Comparison of ENCODE assay signal across 6 cellular contexts in genomic region chr17:7437369-7437863, GRCh38. TPM values are rescaled to one million over a fixed set of nuclear protein-coding genes. Genes with fewer than 3 reads are reported as not detected.
DNase-seq lines count a peak whose midpoint lies in the region; ATAC-seq, FAIRE-seq and TF ChIP-seq lines count a peak whose summit lies in the region.

No MANE protein-coding gene starts in this region.

- peak overlapping the region; percentile 97 for H3K9ac ChIP-seq in neural cell (ENCODE audit: low read length)

- no peak for TF ChIP-seq POLR2A in body of pancreas (IDR thresholded peaks at IDR 0.05)
- TF ChIP-seq POLR2A in GM12892 (IDR thresholded peaks at IDR 0.05; ENCODE audit: low read depth, low read length), result no peak

- FAIRE-seq in GM12892 (lab: Jason Lieb, UNC), result no peak

- no peak overlapping the region for H2AFZ ChIP-seq in neural cell (ENCODE audit: low read depth, low read length)

- DNase-seq in body of pancreas, result no peak
- no peak for DNase-seq in GF-D8 (lab: John Stamatoyannopoulos, UW)
- no peak for DNase-seq in GM12892 (ENCODE audit: insufficient read length)
- DNase-seq in H4 (ENCODE audit: low spot score), result no peak

- H3K27ac ChIP-seq in body of pancreas (peak overlapping the region; percentile 80 to 94 (median 90)), neural cell (ENCODE audit: low read length) (no peak overlapping the region)

- no peaks in the 10 kb centered on the region for H3K9me2 ChIP-seq in neural cell (ENCODE audit: insufficient read depth, low read length)

- no peak overlapping the region for H3K4me3 ChIP-seq in body of pancreas
- peak overlapping the region; percentile 85 for H3K4me3 ChIP-seq in neural cell (ENCODE audit: low read length)

- TF ChIP-seq RAD21 in neural cell (conservative IDR thresholded peaks at IDR 0.05), result no peak

- H4K20me1 ChIP-seq in neural cell (ENCODE audit: insufficient read depth), result no peaks in the 10 kb centered on the region

- H3K4me1 ChIP-seq in body of pancreas, result peaks cover 49% of the 10 kb centered on the region

- 25 to 72% methylated on average over 8 to 27 of the region's 31 CpGs for WGBS in body of pancreas, 2 donors

- no peaks in the 10 kb centered on the region for H3K9me3 ChIP-seq in body of pancreas
- H3K9me3 ChIP-seq in neural cell (ENCODE audit: low read length), result no peaks in the 10 kb centered on the region

- ATAC-seq in GM19455 (IDR thresholded peaks at IDR 0.05; ENCODE audit: unreplicated experiment) (peak; percentile 1), body of pancreas (no peak)

- no peak overlapping the region for H3K4me2 ChIP-seq in neural cell (ENCODE audit: low read length)

- peaks cover 4% of the 10 kb centered on the region for H3F3A ChIP-seq in neural cell (ENCODE audit: insufficient read depth, low read length, poor library complexity, severe bottlenecking)

- no peak for TF ChIP-seq EP300 in neural cell (conservative IDR thresholded peaks at IDR 0.05; ENCODE audit: poor library complexity, severe bottlenecking)

- no peaks in the 10 kb centered on the region for H3K27me3 ChIP-seq in body of pancreas
- peaks cover 43% of the 10 kb centered on the region for H3K27me3 ChIP-seq in neural cell (ENCODE audit: insufficient read depth, low read depth, low read length)

- H3K36me3 ChIP-seq in body of pancreas (replicated peaks in 1 of 2; ENCODE audit: insufficient read depth in 1 of 2, low read depth in 2 of 2) (no peaks in the 10 kb centered on the region), neural cell (ENCODE audit: insufficient read depth, low read length) (no peaks in the 10 kb centered on the region)

- intact Hi-C loops in body of pancreas (cut with DNase I), result no loop called here

- no peak for TF ChIP-seq CTCF in body of pancreas (IDR thresholded peaks at IDR 0.05)
- TF ChIP-seq CTCF in neural cell (IDR thresholded peaks at IDR 0.05; ENCODE audit: poor library complexity, severe bottlenecking), result no peak

- no peaks in the 10 kb centered on the region for H3K79me2 ChIP-seq in neural cell (replicated peaks; ENCODE audit: insufficient read depth, low read length)

TF ChIP-seq in neural cell, 6 proteins besides CTCF, POLR2A, EP300 and RAD21:
- no peak for TF ChIP-seq TAF1 (IDR thresholded peaks at IDR 0.05; ENCODE audit: low read depth)
- peak; percentile 7 for TF ChIP-seq SMC3 (conservative IDR thresholded peaks at IDR 0.05; ENCODE audit: poor library complexity)
- TF ChIP-seq POLR2AphosphoS5 (IDR thresholded peaks at IDR 0.05), result no peak
- no peak for TF ChIP-seq MXI1 (conservative IDR thresholded peaks at IDR 0.05; ENCODE audit: poor library complexity, severe bottlenecking)
- TF ChIP-seq EZH2 (IDR thresholded peaks at IDR 0.05; ENCODE audit: borderline replicate concordance, insufficient read depth, low read length, poor library complexity, severe bottlenecking), result no peak
- TF ChIP-seq REST (IDR thresholded peaks at IDR 0.05; ENCODE audit: borderline replicate concordance), result no peak

RNA-seq across cellular contexts. Expression of gene FGF11, which starts 1.9 kb away (rescaled TPM):
- total RNA-seq in body of pancreas, result 1 to 10 TPM in 1 of 2 donors, not detected in 1; 2.1 TPM
- 15.8 and 16.4 TPM in 2 replicates for polyA plus RNA-seq in neural cell
- 16.1 and 16.8 TPM in 2 replicates for polyA minus RNA-seq in neural cell
- polyA plus RNA-seq in GM12892 (2012; ENCODE audit: missing spikeins), result 11.9 TPM
- not detected in 2 replicates for total RNA-seq in H4 (2014; rRNA removed; shearing (Covaris generic))

RNA-seq across cellular contexts. Expression of gene TMEM102, which starts 2.2 kb away (rescaled TPM):
- total RNA-seq in body of pancreas, result 1 to 10 TPM; 3.6 to 9.6 TPM
- polyA plus RNA-seq in neural cell, result 0.14 TPM in 1 of 2 replicates, not detected in the other
- 0.24 TPM in 1 of 2 replicates, not detected in the other for polyA minus RNA-seq in neural cell
- 3.7 TPM for polyA plus RNA-seq in GM12892 (2012; ENCODE audit: missing spikeins)
- 0.81 and 2.0 TPM in 2 replicates for total RNA-seq in H4 (2014; rRNA removed; shearing (Covaris generic))

RNA-seq across cellular contexts. Expression of gene CHRNB1, which starts 7.4 kb away (rescaled TPM):
- 1 to 10 TPM; 2.6 to 8.8 TPM for total RNA-seq in body of pancreas
- polyA plus RNA-seq in neural cell, result 17.9 and 18.2 TPM in 2 replicates
- 8.8 and 10.3 TPM in 2 replicates for polyA minus RNA-seq in neural cell
- 12.8 TPM for polyA plus RNA-seq in GM12892 (2012; ENCODE audit: missing spikeins)
- total RNA-seq in H4 (2014; rRNA removed; shearing (Covaris generic)), result 4.4 and 6.3 TPM in 2 replicates

RNA-seq across cellular contexts. Expression of gene SPEM3, which starts 8.8 kb away (rescaled TPM):
- total RNA-seq in body of pancreas, result not detected
- not detected in 2 replicates for polyA plus RNA-seq in neural cell
- polyA minus RNA-seq in neural cell, result not detected in 2 replicates
- polyA plus RNA-seq in GM12892 (2012; ENCODE audit: missing spikeins), result not detected
- total RNA-seq in H4 (2014; rRNA removed; shearing (Covaris generic)), result not detected in 2 replicates

RNA-seq across cellular contexts. Expression of gene SPEM2, which starts 12.0 kb away (rescaled TPM):
- total RNA-seq in body of pancreas, result not detected
- not detected in 2 replicates for polyA plus RNA-seq in neural cell
- polyA minus RNA-seq in neural cell, result not detected in 2 replicates
- not detected for polyA plus RNA-seq in GM12892 (2012; ENCODE audit: missing spikeins)
- not detected in 2 replicates for total RNA-seq in H4 (2014; rRNA removed; shearing (Covaris generic))
